ENCODE assay signal across 32 cellular contexts in genomic region chr10:49738616-49739360, GRCh38. TPM values are rescaled to one million over a fixed set of nuclear protein-coding genes. Genes with fewer than 3 reads are reported as not detected.
DNase-seq lines count a peak whose midpoint lies in the region; ATAC-seq and TF ChIP-seq lines count a peak whose summit lies in the region.
"Had no signal": no experiment of that assay in that cellular context is flagged by ENCODE, and none has a peak within 500 bp of the region (broad histone marks: within the 10 kb centered on the region; RNA-seq: fewer than 3 reads in every experiment).

No MANE protein-coding gene starts in this region.

- no peaks in the 10 kb centered on the region for H3K27me3 ChIP-seq in testis
- H3K27me3 ChIP-seq: BE2C, dorsolateral prefrontal cortex, gastrocnemius medialis, right lobe of liver, SJCRH30 had no signal

- no peak overlapping the region for H3K27ac ChIP-seq in testis
- H3K27ac ChIP-seq: dorsolateral prefrontal cortex, gastrocnemius medialis, right lobe of liver, SJCRH30 had no signal

- peak; percentile 55 for DNase-seq in activated effector memory CD4-positive, alpha-beta T cell treated with anti-CD3 and anti-CD28 coated beads, Interleukin-2, amount 50 U/mL, for 16 hours
- DNase-seq in activated effector memory CD4-positive, alpha-beta T cell treated with Interleukin-2 at 50 U/mL for 16 hours: no peak
- DNase-seq in NCI-H69 (lab: John Stamatoyannopoulos, UW): peak; percentile 31
- peak; percentile 13 for DNase-seq in iPS-NIHi11 (ENCODE audit: low spot score)
- DNase-seq in sciatic nerve (ENCODE audit: low spot score): no peak
- DNase-seq in testis: no peak
- DNase-seq in GM19238 (ENCODE audit: insufficient read length, low spot score): no peak
- DNase-seq: activated CD4-positive, alpha-beta T cell treated with anti-CD3 and anti-CD28 coated beads for 48 hours; activated naive CD4-positive, alpha-beta T cell; activated T-cell treated with anti-CD3 and anti-CD28 coated beads, Interleukin-2, amount 50 U/mL, for 48 hours; BE2C; CD8-positive, alpha-beta T cell; DMS153; gastrocnemius medialis; Kasumi-1; NCI-H1436; NCI-H2081; NCI-H345; NCI-H748 treated with DMSO at 0.1 percent for 48 hours; right lobe of liver; SJCRH30; stimulated activated CD4-positive, alpha-beta T cell treated with anti-CD3 and anti-CD28 coated beads, Interleukin-12 subunit alpha, Interleukin-12 subunit beta, amount 100 ng/mL, for 4 hours; stimulated activated CD4-positive, alpha-beta T cell treated with anti-CD3 and anti-CD28 coated beads, Interleukin-2, amount 100 ng/mL, for 48 hours; T-cell; trophoblast cell had no signal

- intact Hi-C loops in sciatic nerve (cut with DNase I) (no loop called here), testis (cut with DNase I; ENCODE audit: low total_unique reads) (no loop called here)

- H3K9me3 ChIP-seq in testis: no peaks in the 10 kb centered on the region
- H3K9me3 ChIP-seq: BE2C, gastrocnemius medialis, mucosa of descending colon, right lobe of liver, SJCRH30 had no signal

- no peak overlapping the region for H3K4me3 ChIP-seq in testis
- H3K4me3 ChIP-seq: dorsolateral prefrontal cortex, gastrocnemius medialis, mucosa of descending colon, right lobe of liver, SJCRH30 had no signal

- H3K36me3 ChIP-seq in testis (ENCODE audit: low read depth, missing control alignments): no peaks in the 10 kb centered on the region
- H3K36me3 ChIP-seq: gastrocnemius medialis, SJCRH30 had no signal

- no peaks in the 10 kb centered on the region for H3K4me1 ChIP-seq in testis
- H3K4me1 ChIP-seq: BE2C, gastrocnemius medialis, right lobe of liver, SJCRH30 had no signal

- WGBS in testis, 2 donors: 77 to 89% methylated on average over 7 to 10 of the region's 10 CpGs

- TF ChIP-seq POLR2A in testis (IDR thresholded peaks at IDR 0.05): no peak

- TF ChIP-seq CTCF in testis (IDR thresholded peaks at IDR 0.05): no peak

- ATAC-seq in sciatic nerve (peak; percentile 6), HG03097 (IDR thresholded peaks at IDR 0.05; ENCODE audit: low FRiP score, unreplicated experiment) (no peak)
- ATAC-seq: CD8-positive, alpha-beta T cell; gastrocnemius medialis; HCT116; mucosa of descending colon; right lobe of liver; T-cell had no signal

RNA-seq across cellular contexts. Expression of gene OGDHL, which starts 23.3 kb away (rescaled TPM):
- total RNA-seq in sciatic nerve (not detected), testis (10 to 100 TPM; 10.7 to 16.6 TPM)
- 6.4 TPM for polyA plus RNA-seq in testis (ENCODE audit: insufficient read depth, low read depth, low replicate concordance)
- total RNA-seq: RPMI7951 had no signal

RNA-seq across cellular contexts. Expression of gene C10orf53, which starts 59.3 kb away (rescaled TPM):
- total RNA-seq in sciatic nerve: not detected
- 10 to 100 TPM; 14.8 to 33.5 TPM for total RNA-seq in testis
- 139 TPM for polyA plus RNA-seq in testis (ENCODE audit: insufficient read depth, low read depth, low replicate concordance)
- total RNA-seq: CD8-positive, alpha-beta T cell; fibroblast of lung; gastrocnemius medialis; lung microvascular endothelial cell; mucosa of descending colon; right lobe of liver; RPMI7951; SJCRH30; T-cell had no signal
- polyA plus RNA-seq: fibroblast of lung had no signal

Comparison
In these comparisons a context has a peak if more than half of its experiments do, and no peak if none do; other contexts are left out.
1. DNase-seq: peak in activated effector memory CD4-positive, alpha-beta T cell treated with anti-CD3 and anti-CD28 coated beads, Interleukin-2, amount 50 U/mL, for 16 hours (single experiment), NCI-H69 (single experiment) and iPS-NIHi11 (single experiment); none in activated effector memory CD4-positive, alpha-beta T cell treated with Interleukin-2 at 50 U/mL for 16 hours (single experiment), sciatic nerve (single experiment), testis (single experiment) and GM19238 (single experiment).
2. RNA of gene OGDHL, which starts 23.3 kb away (total RNA-seq): 10.7 to 16.6 TPM in testis; not detected in sciatic nerve (single experiment); every median in the first group is over 10 times any median in the second.
3. RNA of gene C10orf53, which starts 59.3 kb away (total RNA-seq): 14.8 to 33.5 TPM in testis; not detected in sciatic nerve (single experiment); every median in the first group is over 10 times any median in the second.